ENCODE assay signal across 16 cellular contexts in genomic region chr17:68229619-68230018, GRCh38. TPM values are rescaled to one million over a fixed set of nuclear protein-coding genes. Genes with fewer than 3 reads are reported as not detected.
DNase-seq lines count a peak whose midpoint lies in the region; ATAC-seq, FAIRE-seq and TF ChIP-seq lines count a peak whose summit lies in the region.
"Had no signal": no experiment of that assay in that cellular context is flagged by ENCODE, and none has a peak within 500 bp of the region (broad histone marks: within the 10 kb centered on the region; RNA-seq: fewer than 3 reads in every experiment).

No MANE protein-coding gene starts in this region.

- no peak for DNase-seq in left ventricle myocardium inferior
- DNase-seq in left ventricle myocardium superior: no peak
- DNase-seq in caudate nucleus (lab: John Stamatoyannopoulos, UW): no peak
- no peak for DNase-seq in trophoblast cell
- no peak for DNase-seq in small intestine
- no peak for DNase-seq in amniotic stem cell (lab: John Stamatoyannopoulos, UW)
- no peak for DNase-seq in substantia nigra (lab: John Stamatoyannopoulos, UW)
- DNase-seq: CD4-positive, CD25-positive, alpha-beta regulatory T cell; MG63; NCI-H1092; NCI-H146; NCI-H2081; NCI-H524; SIG-M5 had no signal

- no peak overlapping the region for H3K23ac ChIP-seq in trophoblast cell (ENCODE audit: low read length)

- peak overlapping the region; percentile 51 for H3K18ac ChIP-seq in trophoblast cell (ENCODE audit: low read length)

- peak overlapping the region; percentile 96 for H2BK12ac ChIP-seq in trophoblast cell (ENCODE audit: low read length)

- WGBS in trophoblast cell (ENCODE audit: extremely low coverage, insufficient coverage, insufficient read length): no CpG with 5 or more reads among the region's 8 CpGs
- 88 to 95% (median 93%) methylated on average over 8 of the region's 8 CpGs for WGBS in small intestine, 3 donors

- H3K4me3 ChIP-seq in left ventricle myocardium inferior (no peak overlapping the region), HUES6 (ENCODE audit: low read depth, low read length) (no peak overlapping the region), trophoblast cell (ENCODE audit: low read depth, low read length) (no peak overlapping the region), small intestine (ENCODE audit: low read depth in 1 of 2, low read length in 2 of 2) (no peak overlapping the region)
- H3K4me3 ChIP-seq: HAP-1, MG63 had no signal

- H3K36me3 ChIP-seq in left ventricle myocardium inferior (no peaks in the 10 kb centered on the region), HUES6 (ENCODE audit: control insufficient read depth, insufficient read depth, low read length) (no peaks in the 10 kb centered on the region; the same call in 1 of the 2 replicates), trophoblast cell (ENCODE audit: control insufficient read depth in 1 of 2, insufficient read depth in 2 of 2, low read length in 2 of 2) (no peaks in the 10 kb centered on the region), small intestine (ENCODE audit: control insufficient read depth in 2 of 2, insufficient read depth in 2 of 2, low read length in 2 of 2) (no peaks in the 10 kb centered on the region)
- H3K36me3 ChIP-seq: HAP-1, MG63 had no signal

- no peak for TF ChIP-seq CTCF in left ventricle myocardium inferior (IDR thresholded peaks at IDR 0.05; ENCODE audit: borderline replicate concordance)

- no peak overlapping the region for H2BK5ac ChIP-seq in trophoblast cell (ENCODE audit: low read depth, low read length, poor library complexity)

- H2AK5ac ChIP-seq in trophoblast cell (ENCODE audit: low read length): peak overlapping the region; percentile 59

- peak overlapping the region; percentile 44 for H3K4ac ChIP-seq in trophoblast cell (ENCODE audit: low read depth, low read length)

- H3K4me2 ChIP-seq in trophoblast cell (ENCODE audit: low read length): no peak overlapping the region

- intact Hi-C loops in left ventricle myocardium inferior (cut with micrococcal nuclease): no loop called here
- intact Hi-C loops in left ventricle myocardium superior (cut with micrococcal nuclease): no loop called here

- H3K27me3 ChIP-seq in left ventricle myocardium inferior (ENCODE audit: low read depth) (no peaks in the 10 kb centered on the region), HUES6 (ENCODE audit: control insufficient read depth, insufficient read depth, low read length) (no peaks in the 10 kb centered on the region), trophoblast cell (ENCODE audit: insufficient read depth, low read length) (no peaks in the 10 kb centered on the region), small intestine (ENCODE audit: control insufficient read depth in 2 of 2, insufficient read depth in 2 of 2, low read length in 2 of 2) (no peaks in the 10 kb centered on the region)
- H3K27me3 ChIP-seq: MG63 had no signal

- H3K79me1 ChIP-seq in trophoblast cell (ENCODE audit: low read length): peaks cover 9% of the 10 kb centered on the region

- FAIRE-seq in small intestine (lab: Jason Lieb, UNC): no peak

- peak overlapping the region; percentile 69 for H4K12ac ChIP-seq in trophoblast cell (ENCODE audit: low read depth, low read length)

- no peak overlapping the region for H3K9ac ChIP-seq in HUES6 (ENCODE audit: low read length)
- H3K9ac ChIP-seq in trophoblast cell (ENCODE audit: low read length): no peak overlapping the region

- H3K9me3 ChIP-seq in left ventricle myocardium inferior (replicated peaks) (no peaks in the 10 kb centered on the region), HUES6 (ENCODE audit: control insufficient read depth, insufficient read depth, low read depth, low read length) (no peaks in the 10 kb centered on the region), trophoblast cell (ENCODE audit: insufficient read depth, low read depth, low read length) (no peaks in the 10 kb centered on the region), small intestine (ENCODE audit: control insufficient read depth, low read depth) (no peaks in the 10 kb centered on the region)
- H3K9me3 ChIP-seq: HAP-1, MG63 had no signal

- peak overlapping the region; percentile 40 for H3K27ac ChIP-seq in left ventricle myocardium inferior (replicated peaks)
- H3K27ac ChIP-seq in HUES6 (ENCODE audit: low read depth, low read length): 0 out of 2 replicates have a peak overlapping the region, but pooled peaks have one; percentile 2
- peak overlapping the region; percentile 21 for H3K27ac ChIP-seq in caudate nucleus (ENCODE audit: low read depth, low read length)
- no peak overlapping the region for H3K27ac ChIP-seq in trophoblast cell (ENCODE audit: low read depth, low read length)
- H3K27ac ChIP-seq in small intestine (ENCODE audit: low read depth in 1 of 2, low read length in 1 of 2): no peak overlapping the region
- no peak overlapping the region for H3K27ac ChIP-seq in substantia nigra (ENCODE audit: low read depth, low read length, poor library complexity, severe bottlenecking)

- H3K14ac ChIP-seq in trophoblast cell (ENCODE audit: low read length): peak overlapping the region; percentile 87

- H2AFZ ChIP-seq in trophoblast cell (ENCODE audit: insufficient read depth, low read length, poor library complexity): no peak overlapping the region

- H4K8ac ChIP-seq in trophoblast cell (ENCODE audit: low read depth, low read length): peak overlapping the region; percentile 26

- H2BK120ac ChIP-seq in trophoblast cell (ENCODE audit: insufficient read depth, low read length, poor library complexity): peak overlapping the region; percentile 12

- ATAC-seq in left ventricle myocardium superior: no peak

- H3K4me1 ChIP-seq in left ventricle myocardium inferior (peaks cover 14% of the 10 kb centered on the region), HUES6 (ENCODE audit: control insufficient read depth, insufficient read depth, low read length) (no peaks in the 10 kb centered on the region), trophoblast cell (ENCODE audit: control insufficient read depth in 1 of 2, insufficient read depth in 2 of 2, low read length in 2 of 2) (peaks cover 10 to 13% of the 10 kb centered on the region in 2 experiments), small intestine (ENCODE audit: control insufficient read depth in 2 of 2, insufficient read depth in 1 of 2, low read depth in 1 of 2, low read length in 1 of 2) (no peaks in the 10 kb centered on the region)
- H3K4me1 ChIP-seq: HAP-1 had no signal

- H4K91ac ChIP-seq in trophoblast cell (ENCODE audit: low read depth, low read length): peak overlapping the region; percentile 55

- H3K79me2 ChIP-seq in trophoblast cell (ENCODE audit: control insufficient read depth, insufficient read depth, low read length, poor library complexity): peaks cover 5% of the 10 kb centered on the region

RNA-seq across cellular contexts. Expression of gene AMZ2, which starts 18.2 kb away (rescaled TPM):
- total RNA-seq in left ventricle myocardium inferior (99.9 TPM), left ventricle myocardium superior (92.1 TPM)
- 102 and 110 TPM in 2 replicates for polyA plus RNA-seq in trophoblast cell (2013)
- polyA plus RNA-seq in small intestine: 10 to 100 TPM; 29.1 to 38.0 (median 29.7) TPM

Comparison
In these comparisons a context has a peak if more than half of its experiments do, and no peak if none do; other contexts are left out.
1. H3K27ac ChIP-seq: peak in left ventricle myocardium inferior (single experiment), HUES6 (single experiment) and caudate nucleus (single experiment); none in trophoblast cell (single experiment), small intestine (0 of 2) and substantia nigra (single experiment).